31 cellular contexts compared by ENCODE assay signal in genomic region chr9:37899041-37899440, GRCh38. TPM values are rescaled to one million over a fixed set of nuclear protein-coding genes. Genes with fewer than 3 reads are reported as not detected.
DNase-seq lines count a peak whose midpoint lies in the region; ATAC-seq and TF ChIP-seq lines count a peak whose summit lies in the region.
"Had no signal": no experiment of that assay in that cellular context is flagged by ENCODE, and none has a peak within 500 bp of the region (broad histone marks: within the 10 kb centered on the region; RNA-seq: fewer than 3 reads in every experiment).

No MANE protein-coding gene starts in this region.

- no peak overlapping the region for H3K4me3 Mint-ChIP-seq in activated T-helper 2 cell treated with anti-CD3 and anti-CD28 coated beads, Interferon-gamma antibody, Interleukin-2, Interleukin-4, amounts not matched to agents 10 μg/mL and 5 μg/mL and 100 μg/mL, durations not matched to agents 14 hours and 24 hours and 36 hours (ENCODE audit: low read depth)
- H3K4me3 Mint-ChIP-seq: activated CD4-positive, alpha-beta memory T cell treated with anti-CD3 and anti-CD28 coated beads, Interleukin-2, amount 10 ng/mL, durations not matched to agents 7 days and 5 days; activated naive CD4-positive, alpha-beta T cell treated with anti-CD3 and anti-CD28 coated beads, Interleukin-2, amount 50 U/mL, for 24 hours; activated T-helper 17 cell treated with anti-CD3 and anti-CD28 coated beads, Interleukin-2, amount 50 U/mL, for 72 hours; CD4-positive, alpha-beta T cell; dendritic cell treated with granulocyte-macrophage colony-stimulating factor and Interleukin-4, amounts not matched to agents 40 ng/mL and 50 ng/mL, for 4 days; nephron progenitor cell; stimulated activated memory B cell treated with anti-CD40 and anti-IgM and Interleukin-4, amounts not matched to agents 10 μg/mL and 1 μg/mL and 100 μg/mL, for 72 hours had no signal

- no peaks in the 10 kb centered on the region for H3K9me3 Mint-ChIP-seq in activated T-helper 2 cell treated with anti-CD3 and anti-CD28 coated beads, Interferon-gamma antibody, Interleukin-2, Interleukin-4, amounts not matched to agents 10 μg/mL and 5 μg/mL and 100 μg/mL, durations not matched to agents 14 hours and 24 hours and 36 hours
- no peaks in the 10 kb centered on the region for H3K9me3 Mint-ChIP-seq in activated naive CD4-positive, alpha-beta T cell treated with anti-CD3 and anti-CD28 coated beads, Interleukin-2, amount 50 U/mL, for 72 hours
- H3K9me3 Mint-ChIP-seq: activated CD4-positive, alpha-beta memory T cell treated with anti-CD3 and anti-CD28 coated beads, Interleukin-2, amount 10 ng/mL, durations not matched to agents 7 days and 5 days; activated naive CD4-positive, alpha-beta T cell treated with anti-CD3 and anti-CD28 coated beads, Interleukin-2, amount 50 U/mL, for 24 hours; activated T-helper 17 cell treated with anti-CD3 and anti-CD28 coated beads, Interleukin-2, amount 50 U/mL, for 72 hours; CD4-positive, alpha-beta T cell; dendritic cell treated with granulocyte-macrophage colony-stimulating factor and Interleukin-4, amounts not matched to agents 40 ng/mL and 50 ng/mL, for 4 days; nephron progenitor cell; stimulated activated memory B cell treated with anti-CD40 and anti-IgM and Interleukin-4, amounts not matched to agents 10 μg/mL and 1 μg/mL and 100 μg/mL, for 72 hours had no signal

- DNase-seq in GM04503 (ENCODE audit: low read depth) (peak; percentile 27), choroid plexus epithelial cell (ENCODE audit: low read depth) (peak; percentile 70), fibroblast of villous mesenchyme (ENCODE audit: low read depth) (peak; percentile 48), amygdala (lab: John Stamatoyannopoulos, UW) (no peak), SHP77 treated with DMSO at 0.1 percent for 48 hours (lab: John Stamatoyannopoulos, UW) (no peak)
- DNase-seq in activated T-helper 2 cell treated with anti-CD3 and anti-CD28 coated beads, Interferon-gamma antibody, Interleukin-2, Interleukin-4, amounts not matched to agents 10 μg/mL and 5 μg/mL and 100 μg/mL, durations not matched to agents 14 hours and 24 hours and 36 hours (ENCODE audit: low spot score): no peak
- no peak for DNase-seq in activated naive CD4-positive, alpha-beta T cell treated with anti-CD3 and anti-CD28 coated beads, Interleukin-2, amount 50 U/mL, for 72 hours (ENCODE audit: low spot score in 2 of 2)
- DNase-seq: activated CD4-positive, alpha-beta memory T cell treated with anti-CD3 and anti-CD28 coated beads, Interleukin-2, amount 10 ng/mL, durations not matched to agents 7 days and 5 days; activated CD8-positive, alpha-beta memory T cell treated with anti-CD3 and anti-CD28 coated beads, Interleukin-2, amount 50 U/mL, for 48 hours; AML-193; CD4-positive, alpha-beta T cell; hypothalamus; left colon; NCI-H1436 treated with DMSO at 0.1 percent for 48 hours; NCI-H446 treated with DMSO at 0.1 percent for 48 hours; NCI-H82; nephron progenitor cell; ovary; Peyer's patch; SHP77; upper lobe of left lung had no signal

- H3K27ac Mint-ChIP-seq in activated T-helper 2 cell treated with anti-CD3 and anti-CD28 coated beads, Interferon-gamma antibody, Interleukin-2, Interleukin-4, amounts not matched to agents 10 μg/mL and 5 μg/mL and 100 μg/mL, durations not matched to agents 14 hours and 24 hours and 36 hours: no peak overlapping the region
- no peak overlapping the region for H3K27ac Mint-ChIP-seq in activated naive CD4-positive, alpha-beta T cell treated with anti-CD3 and anti-CD28 coated beads, Interleukin-2, amount 50 U/mL, for 72 hours
- H3K27ac Mint-ChIP-seq: activated CD4-positive, alpha-beta memory T cell treated with anti-CD3 and anti-CD28 coated beads, Interleukin-2, amount 10 ng/mL, durations not matched to agents 7 days and 5 days; activated naive CD4-positive, alpha-beta T cell treated with anti-CD3 and anti-CD28 coated beads, Interleukin-2, amount 50 U/mL, for 24 hours; activated T-helper 17 cell treated with anti-CD3 and anti-CD28 coated beads, Interleukin-2, amount 50 U/mL, for 72 hours; CD4-positive, alpha-beta T cell; dendritic cell treated with granulocyte-macrophage colony-stimulating factor and Interleukin-4, amounts not matched to agents 40 ng/mL and 50 ng/mL, for 4 days; nephron progenitor cell; stimulated activated memory B cell treated with anti-CD40 and anti-IgM and Interleukin-4, amounts not matched to agents 10 μg/mL and 1 μg/mL and 100 μg/mL, for 72 hours had no signal

- H3K27me3 Mint-ChIP-seq in activated T-helper 2 cell treated with anti-CD3 and anti-CD28 coated beads, Interferon-gamma antibody, Interleukin-2, Interleukin-4, amounts not matched to agents 10 μg/mL and 5 μg/mL and 100 μg/mL, durations not matched to agents 14 hours and 24 hours and 36 hours (ENCODE audit: low read depth): no peaks in the 10 kb centered on the region
- H3K27me3 Mint-ChIP-seq: activated CD4-positive, alpha-beta memory T cell treated with anti-CD3 and anti-CD28 coated beads, Interleukin-2, amount 10 ng/mL, durations not matched to agents 7 days and 5 days; activated naive CD4-positive, alpha-beta T cell treated with anti-CD3 and anti-CD28 coated beads, Interleukin-2, amount 50 U/mL, for 24 hours; activated T-helper 17 cell treated with anti-CD3 and anti-CD28 coated beads, Interleukin-2, amount 50 U/mL, for 72 hours; CD4-positive, alpha-beta T cell; dendritic cell treated with granulocyte-macrophage colony-stimulating factor and Interleukin-4, amounts not matched to agents 40 ng/mL and 50 ng/mL, for 4 days; stimulated activated memory B cell treated with anti-CD40 and anti-IgM and Interleukin-4, amounts not matched to agents 10 μg/mL and 1 μg/mL and 100 μg/mL, for 72 hours had no signal

- intact Hi-C loops in activated T-helper 2 cell treated with anti-CD3 and anti-CD28 coated beads, Interferon-gamma antibody, Interleukin-2, Interleukin-4, amounts not matched to agents 10 μg/mL and 5 μg/mL and 100 μg/mL, durations not matched to agents 14 hours and 24 hours and 36 hours (cut with micrococcal nuclease): no loop called here

- H3K4me3 ChIP-seq in choroid plexus epithelial cell (ENCODE audit: low read depth, low read length) (no peak overlapping the region), fibroblast of villous mesenchyme (ENCODE audit: low read depth, low read length) (no peak overlapping the region)
- H3K4me3 ChIP-seq: ascending aorta, cardiac muscle cell, HAP-1, ovary, Peyer's patch, skin epidermis, suprapubic skin, upper lobe of left lung had no signal

- H3K4me1 Mint-ChIP-seq in activated T-helper 2 cell treated with anti-CD3 and anti-CD28 coated beads, Interferon-gamma antibody, Interleukin-2, Interleukin-4, amounts not matched to agents 10 μg/mL and 5 μg/mL and 100 μg/mL, durations not matched to agents 14 hours and 24 hours and 36 hours (ENCODE audit: low read depth): peaks cover 11% of the 10 kb centered on the region

- TF ChIP-seq CTCF in choroid plexus epithelial cell (conservative IDR thresholded peaks at IDR 0.05; ENCODE audit: low read depth, low read length) (no peak), fibroblast of villous mesenchyme (IDR thresholded peaks at IDR 0.05; ENCODE audit: insufficient read depth, low read depth, low read length) (no peak)

- no peak for ATAC-seq in activated naive CD4-positive, alpha-beta T cell treated with anti-CD3 and anti-CD28 coated beads, Interleukin-2, amount 50 U/mL, for 72 hours
- ATAC-seq: activated CD4-positive, CD25-positive, alpha-beta regulatory T cell treated with anti-CD3 and anti-CD28 coated beads, Interleukin-2, amount 50 U/mL, for 24 hours; activated T-helper 17 cell treated with anti-CD3 and anti-CD28 coated beads, Interleukin-2, amount 50 U/mL, for 72 hours; left colon; stimulated activated memory B cell treated with anti-CD40 and anti-IgM and Interleukin-4, amounts not matched to agents 10 μg/mL and 1 μg/mL and 100 μg/mL, for 72 hours had no signal

- H3K36me3 Mint-ChIP-seq in activated T-helper 2 cell treated with anti-CD3 and anti-CD28 coated beads, Interferon-gamma antibody, Interleukin-2, Interleukin-4, amounts not matched to agents 10 μg/mL and 5 μg/mL and 100 μg/mL, durations not matched to agents 14 hours and 24 hours and 36 hours (ENCODE audit: low read depth): peaks cover 41% of the 10 kb centered on the region
- H3K36me3 Mint-ChIP-seq in activated naive CD4-positive, alpha-beta T cell treated with anti-CD3 and anti-CD28 coated beads, Interleukin-2, amount 50 U/mL, for 72 hours: peaks cover 6 to 19% of the 10 kb centered on the region in 2 donors

RNA-seq across cellular contexts. Expression of gene SLC25A51, which starts 4.9 kb away (rescaled TPM):
- 76.3 and 103 TPM in 2 replicates for total RNA-seq in fibroblast of villous mesenchyme
- total RNA-seq in activated T-helper 2 cell treated with anti-CD3 and anti-CD28 coated beads, Interferon-gamma antibody, Interleukin-2, Interleukin-4, amounts not matched to agents 10 μg/mL and 5 μg/mL and 100 μg/mL, durations not matched to agents 14 hours and 24 hours and 36 hours: 29.7 and 31.4 TPM in 2 replicates
- 10 to 100 TPM; 20.2 to 24.5 TPM for total RNA-seq in activated naive CD4-positive, alpha-beta T cell treated with anti-CD3 and anti-CD28 coated beads, Interleukin-2, amount 50 U/mL, for 72 hours

Comparison
In these comparisons a context has a peak if more than half of its experiments do, and no peak if none do; other contexts are left out.
1. DNase-seq: peak in GM04503 (single experiment), choroid plexus epithelial cell (single experiment) and fibroblast of villous mesenchyme (single experiment); none in activated T-helper 2 cell treated with anti-CD3 and anti-CD28 coated beads, Interferon-gamma antibody, Interleukin-2, Interleukin-4, amounts not matched to agents 10 μg/mL and 5 μg/mL and 100 μg/mL, durations not matched to agents 14 hours and 24 hours and 36 hours (single experiment), amygdala (0 of 56), SHP77 treated with DMSO at 0.1 percent for 48 hours (single experiment) and activated naive CD4-positive, alpha-beta T cell treated with anti-CD3 and anti-CD28 coated beads, Interleukin-2, amount 50 U/mL, for 72 hours (0 of 2).